Comparison of ENCODE assay signal across 25 cellular contexts in the genomic region with DNA sequence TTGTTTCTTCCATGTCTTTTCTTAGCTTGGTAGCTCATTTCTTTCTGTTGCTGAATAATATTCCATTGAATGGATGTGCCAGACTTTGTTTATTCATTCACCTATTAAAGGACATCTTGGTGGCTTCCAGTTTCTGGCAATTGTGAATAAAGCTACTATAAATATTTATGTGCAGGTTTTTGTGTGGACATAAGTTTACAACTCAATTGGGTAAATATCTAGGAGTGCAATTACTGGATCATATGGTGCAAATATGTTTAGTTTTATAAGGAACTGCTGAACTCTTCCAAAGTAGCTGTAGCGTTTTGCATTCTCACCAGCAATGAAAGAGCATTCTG.
"Had no signal": no experiment of that assay in that cellular context is flagged by ENCODE, and none has a peak within 500 bp of the region (broad histone marks: within the 10 kb centered on the region; RNA-seq: fewer than 3 reads in every experiment).

No MANE protein-coding gene starts in this region.

- H3K27ac Mint-ChIP-seq: mesothelial cell of epicardium, naive B cell, progenitor cell of endocrine pancreas had no signal

- H3K27me3 Mint-ChIP-seq: naive B cell; natural killer cell treated with Interleukin-12 subunit alpha and Interleukin-12 subunit beta and Interleukin-15 and Interleukin-18, amount 100 ng/mL, for 72 hours; progenitor cell of endocrine pancreas; stimulated activated naive B cell treated with anti-CD40 and anti-IgM and Interleukin-4, amounts not matched to agents 10 μg/mL and 1 μg/mL and 100 μg/mL, for 72 hours had no signal

- FAIRE-seq: islet of Langerhans, kidney had no signal

- H3K9me3 ChIP-seq: ovary, testis, thyroid gland, upper lobe of left lung, vagina had no signal

- DNase-seq: immature natural killer cell; kidney; left ventricle myocardium inferior; mesendoderm; naive B cell; ovary; stimulated activated CD4-positive, alpha-beta T cell treated with anti-CD3 and anti-CD28 coated beads, Interleukin-12 subunit alpha, Interleukin-12 subunit beta, amount 100 ng/mL, for 4 hours; stimulated activated CD4-positive, alpha-beta T cell treated with anti-CD3 and anti-CD28 coated beads, Interleukin-15, amount 100 ng/mL, for 24 hours; stimulated activated CD4-positive, alpha-beta T cell treated with anti-CD3 and anti-CD28 coated beads, Interleukin-4, amount 100 ng/mL, for 1 hour; stimulated activated naive B cell treated with anti-CD40 and anti-IgM and Interleukin-4, amounts not matched to agents 10 μg/mL and 1 μg/mL and 100 μg/mL, for 72 hours; stimulated activated naive CD8-positive, alpha-beta T cell treated with anti-CD3 and anti-CD28 coated beads, Interleukin-15, Interleukin-2, amounts not matched to agents 100 U/mL and 50 U/mL, for 24 hours; stomach; testis; thyroid gland; transverse colon; upper lobe of left lung had no signal

- H3K4me1 Mint-ChIP-seq: mesothelial cell of epicardium had no signal

- ATAC-seq: natural killer cell treated with Interleukin-12 subunit alpha and Interleukin-12 subunit beta and Interleukin-15 and Interleukin-18, amount 100 ng/mL, for 72 hours; sciatic nerve had no signal

- H3K9me3 Mint-ChIP-seq: natural killer cell treated with Interleukin-12 subunit alpha and Interleukin-12 subunit beta and Interleukin-15 and Interleukin-18, amount 100 ng/mL, for 72 hours had no signal

- H3K4me3 Mint-ChIP-seq: mesothelial cell of epicardium; naive B cell; stimulated activated naive B cell treated with anti-CD40 and anti-IgM and Interleukin-4, amounts not matched to agents 10 μg/mL and 1 μg/mL and 100 μg/mL, for 72 hours had no signal

- H3K4me1 ChIP-seq: left ventricle myocardium inferior, right atrium auricular region, testis, thyroid gland, transverse colon, vagina had no signal

- H3K27ac ChIP-seq: left ventricle myocardium inferior, ovary, right atrium auricular region, skin epidermis, stomach, testis, thyroid gland, transverse colon, upper lobe of left lung, vagina had no signal

- H3K4me3 ChIP-seq: left ventricle myocardium inferior, lung, ovary, right atrium auricular region, skin epidermis, stomach, testis, thyroid gland, transverse colon, upper lobe of left lung, vagina had no signal
